Comparison of ENCODE assay signal across 1 cellular context in genomic region chr1:149888160-149888998, GRCh38.
A peak's percentile ranks its signal among the peaks of the same experiment; 100 is the strongest.
TF ChIP-seq lines count a peak whose summit lies in the region.

No MANE protein-coding gene starts in this region.

TF ChIP-seq in K562, 482 proteins besides CTCF, POLR2A, EP300 and RAD21 (continued from another document):
- peak; percentile 44 to 90 (median 79) for TF ChIP-seq YY1 (IDR thresholded peaks at IDR 0.05; ENCODE audit: borderline replicate concordance in 1 of 3, control insufficient read depth in 1 of 3, extremely low read depth in 1 of 3, insufficient read depth in 3 of 3, insufficient read length in 1 of 3, insufficient replicate concordance in 2 of 3, low read depth in 1 of 3, low read length in 2 of 3)
- TF ChIP-seq HDGF (IDR thresholded peaks at IDR 0.05) = peak; percentile 83; the same call in 1 of the 2 replicates
- peak; percentile 70 for TF ChIP-seq POLR2H (tag; IDR thresholded peaks at IDR 0.05; ENCODE audit: low read depth)
- 0 out of 2 replicates have a peak, but pooled peaks have one; percentile 41 for TF ChIP-seq ERF (CRISPR knock-in tag; IDR thresholded peaks at IDR 0.05)
- peak; percentile 71 for TF ChIP-seq CREM (IDR thresholded peaks at IDR 0.05; ENCODE audit: low read depth)
- TF ChIP-seq HBP1 (CRISPR knock-in tag; IDR thresholded peaks at IDR 0.05) = peak; percentile 35; the same call in 1 of the 2 replicates
- TF ChIP-seq SP2 (IDR thresholded peaks at IDR 0.05; ENCODE audit: extremely low read depth, low read depth, low read length, poor library complexity, severe bottlenecking) = no peak
- peak; percentile 56 for TF ChIP-seq SAP30 (IDR thresholded peaks at IDR 0.05; ENCODE audit: borderline replicate concordance, insufficient read depth, low read depth, low read length, poor library complexity, severe bottlenecking)
- peak; percentile 10 for TF ChIP-seq ZNF316 (IDR thresholded peaks at IDR 0.05)
- peak; percentile 74 for TF ChIP-seq CXXC5 (CRISPR knock-in tag; IDR thresholded peaks at IDR 0.05)
- TF ChIP-seq ZFPM2 (CRISPR knock-in tag; IDR thresholded peaks at IDR 0.05) = peak; percentile 71; the same call in 1 of the 2 replicates
- no peak for TF ChIP-seq TFAP4 (CRISPR knock-in tag; IDR thresholded peaks at IDR 0.05; ENCODE audit: borderline replicate concordance)
- TF ChIP-seq RNF2 (IDR thresholded peaks at IDR 0.05) = peak; percentile 67; the same call in 1 of the 2 replicates
